ENCODE assay signal across 8 cellular contexts in the genomic region with DNA sequence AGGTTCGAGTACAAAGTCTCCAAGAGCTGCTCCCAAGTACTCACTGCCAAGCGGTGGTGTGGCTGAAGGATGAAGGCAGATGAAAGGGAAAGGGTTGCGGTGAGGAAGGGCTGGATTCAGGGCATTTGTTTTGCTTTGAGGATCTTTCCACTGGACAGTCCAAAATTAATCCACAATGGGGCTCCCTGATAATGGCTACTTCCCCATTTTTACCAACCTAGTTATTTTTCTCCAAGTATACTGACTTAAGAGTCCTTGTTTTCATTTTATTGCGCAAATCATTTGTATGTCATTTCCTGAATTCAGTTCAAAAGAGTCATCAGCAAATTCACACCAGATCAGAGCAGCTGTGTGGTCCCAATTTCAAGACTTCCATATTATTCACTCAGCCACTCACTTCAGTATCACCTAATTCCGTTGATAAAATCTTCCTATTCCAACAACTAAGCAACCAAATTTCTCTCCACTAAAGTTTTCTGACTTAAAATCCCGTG. TPM values are rescaled to one million over a fixed set of nuclear protein-coding genes. Genes with fewer than 3 reads are reported as not detected.
DNase-seq lines count a peak whose midpoint lies in the region.

No MANE protein-coding gene starts in this region.

- no peaks in the 10 kb centered on the region for H3K9me3 ChIP-seq in CD8-positive, alpha-beta memory T cell (ENCODE audit: low read length)
- H3K9me3 ChIP-seq in NT2/D1 (ENCODE audit: insufficient read depth, low read length) (peaks cover 3% of the 10 kb centered on the region; the same call in 1 of the 2 replicates), mononuclear cell (ENCODE audit: low read depth, low read length) (no peaks in the 10 kb centered on the region)

- H3K27ac Mint-ChIP-seq in CD8-positive, alpha-beta memory T cell, result peak overlapping the region in 3 of 8 donors; percentile 10 to 58 (median 36)
- peak overlapping the region; percentile 97 for H3K27ac Mint-ChIP-seq in dendritic cell treated with granulocyte-macrophage colony-stimulating factor and Interleukin-4, amounts not matched to agents 40 ng/mL and 50 ng/mL, for 4 days

- POLR2A ChIA-PET in CD8-positive, alpha-beta memory T cell (lab: Charles Lee), result no interaction called here

- no peaks in the 10 kb centered on the region for H3K36me3 Mint-ChIP-seq in CD8-positive, alpha-beta memory T cell
- H3K36me3 Mint-ChIP-seq in dendritic cell treated with granulocyte-macrophage colony-stimulating factor and Interleukin-4, amounts not matched to agents 40 ng/mL and 50 ng/mL, for 4 days (ENCODE audit: low read depth), result peaks cover 7% of the 10 kb centered on the region

- H3K4me1 ChIP-seq in CD8-positive, alpha-beta memory T cell (ENCODE audit: insufficient read depth, low read length), result no peaks in the 10 kb centered on the region
- peaks cover 2% of the 10 kb centered on the region for H3K4me1 ChIP-seq in NT2/D1 (ENCODE audit: insufficient read depth, insufficient read length)
- H3K4me1 ChIP-seq in mononuclear cell (ENCODE audit: insufficient read depth, low read length), result peaks cover 36% of the 10 kb centered on the region

- no peaks in the 10 kb centered on the region for H3K27me3 ChIP-seq in CD8-positive, alpha-beta memory T cell (ENCODE audit: insufficient read depth, low read length, poor library complexity, severe bottlenecking)
- H3K27me3 ChIP-seq in NT2/D1 (ENCODE audit: insufficient read depth, insufficient read length) (peaks cover 11% of the 10 kb centered on the region), mononuclear cell (ENCODE audit: insufficient read depth, low read length) (no peaks in the 10 kb centered on the region)

- intact Hi-C loops in dendritic cell treated with granulocyte-macrophage colony-stimulating factor and Interleukin-4, amounts not matched to agents 40 ng/mL and 50 ng/mL, for 4 days (cut with micrococcal nuclease), result loop anchor here (5.0 to 10.0 kb wide), 2 partner anchors 33 to 350 kb away; no protein-coding TSS in a partner anchor

- H3K9me3 Mint-ChIP-seq in CD8-positive, alpha-beta memory T cell, result peaks cover 0 to 7% (median 2%) of the 10 kb centered on the region in 5 donors
- no peaks in the 10 kb centered on the region for H3K9me3 Mint-ChIP-seq in dendritic cell treated with granulocyte-macrophage colony-stimulating factor and Interleukin-4, amounts not matched to agents 40 ng/mL and 50 ng/mL, for 4 days

- H3K27ac ChIP-seq in CD8-positive, alpha-beta memory T cell (ENCODE audit: low read depth, low read length), result no peak overlapping the region

- peak overlapping the region; percentile 42 for H3K4me3 ChIP-seq in CD8-positive, alpha-beta memory T cell (ENCODE audit: low read length)
- H3K4me3 ChIP-seq in NT2/D1 (ENCODE audit: insufficient read length, low read depth) (peak overlapping the region; percentile 80), mononuclear cell (ENCODE audit: low read length) (peak overlapping the region; percentile 67)

- peak overlapping the region; percentile 51 for H3K9ac ChIP-seq in NT2/D1 (ENCODE audit: insufficient read length, low read depth)

- peak overlapping the region; percentile 37 to 83 (median 64) for H3K4me3 Mint-ChIP-seq in CD8-positive, alpha-beta memory T cell
- H3K4me3 Mint-ChIP-seq in dendritic cell treated with granulocyte-macrophage colony-stimulating factor and Interleukin-4, amounts not matched to agents 40 ng/mL and 50 ng/mL, for 4 days, result peak overlapping the region; percentile 99

- peaks cover 20 to 47% of the 10 kb centered on the region in 2 donors for H3K27me3 Mint-ChIP-seq in CD8-positive, alpha-beta memory T cell
- no peaks in the 10 kb centered on the region for H3K27me3 Mint-ChIP-seq in dendritic cell treated with granulocyte-macrophage colony-stimulating factor and Interleukin-4, amounts not matched to agents 40 ng/mL and 50 ng/mL, for 4 days

- no peaks in the 10 kb centered on the region for H3K36me3 ChIP-seq in CD8-positive, alpha-beta memory T cell (ENCODE audit: insufficient read depth, low read length)
- no peaks in the 10 kb centered on the region for H3K36me3 ChIP-seq in NT2/D1 (ENCODE audit: insufficient read depth, insufficient read length, low read length)

- no peak for DNase-seq in CD8-positive, alpha-beta memory T cell
- DNase-seq in NT2/D1 (ENCODE audit: low read depth, low spot score) (no peak), NCI-H2171 (lab: John Stamatoyannopoulos, UW) (no peak), dedifferentiated amniotic fluid mesenchymal stem cell (ENCODE audit: extremely low spot score) (no peak), NCI-H524 treated with DMSO at 0.1 percent for 48 hours (lab: John Stamatoyannopoulos, UW) (no peak), C1 segment of cervical spinal cord (lab: John Stamatoyannopoulos, UW) (no peak)

- H3K4me1 Mint-ChIP-seq in CD8-positive, alpha-beta memory T cell, result peaks cover 11 to 22% (median 20%) of the 10 kb centered on the region in 3 donors
- H3K4me1 Mint-ChIP-seq in dendritic cell treated with granulocyte-macrophage colony-stimulating factor and Interleukin-4, amounts not matched to agents 40 ng/mL and 50 ng/mL, for 4 days (ENCODE audit: low read depth), result peaks cover 46% of the 10 kb centered on the region

- CTCF ChIA-PET in CD8-positive, alpha-beta memory T cell (lab: Charles Lee), result no interaction called here

RNA-seq across cellular contexts. Expression of a gene that starts 0.5 kb away (rescaled TPM):
- 1 to 10 TPM; 1.6 to 3.7 TPM for total RNA-seq in CD8-positive, alpha-beta memory T cell
- 2.2 TPM for polyA plus RNA-seq in CD8-positive, alpha-beta memory T cell
- 20.1 TPM for total RNA-seq in mononuclear cell
